In genomic region chr1:87329051-87329755, GRCh38 we compare ENCODE assay signal across 8 cellular contexts. TPM values are rescaled to one million over a fixed set of nuclear protein-coding genes. Genes with fewer than 3 reads are reported as not detected.
DNase-seq lines count a peak whose midpoint lies in the region; ATAC-seq and TF ChIP-seq lines count a peak whose summit lies in the region.

No MANE protein-coding gene starts in this region.

- H3K36me3 ChIP-seq in HUES6 (ENCODE audit: control insufficient read depth, insufficient read depth, low read length) (peaks cover 17% of the 10 kb centered on the region), psoas muscle (ENCODE audit: insufficient read depth in 1 of 2, low read depth in 1 of 2) (peaks cover 0 to 11% of the 10 kb centered on the region in 2 donors)

- no peak for TF ChIP-seq CTCF in psoas muscle (IDR thresholded peaks at IDR 0.05)

- H3K9ac ChIP-seq in HUES6 (ENCODE audit: low read length) = peak overlapping the region; percentile 76

- peak; percentile 24 for DNase-seq in Caki2 (ENCODE audit: low read depth)
- DNase-seq in T-cell = peak in 19 of 34 experiments; percentile 5 to 44 (median 19)
- DNase-seq in astrocyte of the hippocampus (ENCODE audit: low read depth, low spot score) = peak; percentile 74
- DNase-seq in hepatic stellate cell (ENCODE audit: low spot score) = peak; percentile 50
- DNase-seq in psoas muscle = peak; percentile 35 to 71

- H3K4me1 ChIP-seq in HUES6 (ENCODE audit: control insufficient read depth, insufficient read depth, low read length) (peaks cover 33% of the 10 kb centered on the region), psoas muscle (peaks cover 20% of the 10 kb centered on the region)

- H3K27ac Mint-ChIP-seq in T-cell = peak overlapping the region; percentile 92 to 96

- in situ Hi-C loops in Caki2 (cut with HindIII; ENCODE audit: low pct_unique_long_range_greater_than_20kb, low sequenced_read_pairs) = no loop called here

- CTCF ChIA-PET in T-cell (lab: Charles Lee) = interaction anchor here (0.6 to 1.1 kb wide), 10 partner anchors 13 to 1356 kb away, joined by 3 to 5 read pairs (median 3); partner anchors contain the start of gene SH3GLB1 (in 1 of the 2)

- peaks cover 50 to 56% (median 55%) of the 10 kb centered on the region in 3 donors for H3K4me1 Mint-ChIP-seq in T-cell

- H3K4me3 ChIP-seq in HUES6 (ENCODE audit: low read depth, low read length) (peak overlapping the region; percentile 84), psoas muscle (peak overlapping the region; percentile 71)

- intact Hi-C loops in psoas muscle (cut with DNase I) = loop anchor here (5.0 to 10.0 kb wide), 3 partner anchors 197 to 626 kb away; no protein-coding TSS in a partner anchor

- H3K9me3 ChIP-seq in HUES6 (ENCODE audit: control insufficient read depth, insufficient read depth, low read depth, low read length) (no peaks in the 10 kb centered on the region), psoas muscle (no peaks in the 10 kb centered on the region)

- ATAC-seq in T-cell (replicated peaks in 1 of 4) = peak in 2 of 4 experiments; percentile 2 to 7
- peak; percentile 15 to 49 (median 20) for ATAC-seq in psoas muscle
- no peak for ATAC-seq in HG02870 (IDR thresholded peaks at IDR 0.05; ENCODE audit: unreplicated experiment)
- no peak for ATAC-seq in GM21526 (IDR thresholded peaks at IDR 0.05; ENCODE audit: low FRiP score, unreplicated experiment)

- H3K27ac ChIP-seq in HUES6 (ENCODE audit: low read depth, low read length) (peak overlapping the region; percentile 77), psoas muscle (peak overlapping the region; percentile 92)

- H3K27me3 ChIP-seq in HUES6 (ENCODE audit: control insufficient read depth, insufficient read depth, low read length) (no peaks in the 10 kb centered on the region), psoas muscle (ENCODE audit: insufficient read depth in 3 of 3, low read length in 2 of 3) (no peaks in the 10 kb centered on the region)

- no peaks in the 10 kb centered on the region for H3K36me3 Mint-ChIP-seq in T-cell

- no peaks in the 10 kb centered on the region for H3K9me3 Mint-ChIP-seq in T-cell

- peaks cover 0 to 8% of the 10 kb centered on the region in 2 donors for H3K27me3 Mint-ChIP-seq in T-cell

- WGBS in psoas muscle, 3 donors = 0 to 1% (median 1%) methylated on average over 33 to 37 of the region's 37 CpGs

- POLR2A ChIA-PET in T-cell (lab: Charles Lee) = interaction anchor here (0.6 to 0.8 kb wide), 8 partner anchors 11 to 1562 kb away, joined by 3 to 14 read pairs (median 7); no protein-coding TSS in a partner anchor

- H3K4me3 Mint-ChIP-seq in T-cell = peak overlapping the region; percentile 93 to 97 (median 95)

RNA-seq across cellular contexts. Expression of gene LMO4, which starts 0.5 kb away (rescaled TPM):
- total RNA-seq in Caki2 (2014; rRNA removed; shearing (Covaris generic); ENCODE audit: low replicate concordance) = 14.8 and 20.5 TPM in 2 replicates
- total RNA-seq in T-cell (10 to 100 TPM; 14.4 to 26.2 (median 20.2) TPM), psoas muscle (10 to 100 TPM; 25.2 to 32.3 (median 28.3) TPM)
- polyA plus RNA-seq in psoas muscle = 10 to 100 TPM; 19.8 to 75.9 (median 40.1) TPM

Comparison
In these comparisons a context has a peak if more than half of its experiments do, and no peak if none do; other contexts are left out.
1. DNase-seq: peak in every context shown above with its lines; median percentile 74 in astrocyte of the hippocampus; 53 in psoas muscle; 50 in hepatic stellate cell; 24 in Caki2; 19 in T-cell.
2. ATAC-seq: peak in psoas muscle (4 of 4); none in HG02870 (single experiment) and GM21526 (single experiment).